Comparison of ENCODE assay signal across 1 cellular context in genomic region chr9:85884236-85884635, GRCh38.
TF ChIP-seq lines count a peak whose summit lies in the region.

No MANE protein-coding gene starts in this region.

TF ChIP-seq in WTC11, 78 proteins besides CTCF, POLR2A, EP300 and RAD21:
- TF ChIP-seq ERG (CRISPR knock-in tag; IDR thresholded peaks at IDR 0.05) (no peak), SMAD3 (CRISPR knock-in tag; IDR thresholded peaks at IDR 0.05; ENCODE audit: borderline replicate concordance) (no peak), ATF1 (CRISPR knock-in tag; IDR thresholded peaks at IDR 0.05) (no peak), ZNF219 (CRISPR knock-in tag; IDR thresholded peaks at IDR 0.05; ENCODE audit: borderline replicate concordance) (no peak), CREB1 (CRISPR knock-in tag; IDR thresholded peaks at IDR 0.05) (no peak), ZNF425 (CRISPR knock-in tag; conservative IDR thresholded peaks at IDR 0.05) (no peak), ZNF671 (CRISPR knock-in tag; IDR thresholded peaks at IDR 0.05) (no peak), KAT7 (CRISPR knock-in tag; IDR thresholded peaks at IDR 0.05; ENCODE audit: borderline replicate concordance) (no peak), ATF3 (CRISPR knock-in tag; conservative IDR thresholded peaks at IDR 0.05) (no peak), MAX (CRISPR knock-in tag; IDR thresholded peaks at IDR 0.05) (no peak), NFE2L1 (CRISPR knock-in tag; IDR thresholded peaks at IDR 0.05) (no peak), HMGA2 (CRISPR knock-in tag; IDR thresholded peaks at IDR 0.05) (no peak), FOXK1 (CRISPR knock-in tag; IDR thresholded peaks at IDR 0.05) (no peak), NR1H2 (CRISPR knock-in tag; IDR thresholded peaks at IDR 0.05) (no peak), MXD4 (CRISPR knock-in tag; IDR thresholded peaks at IDR 0.05; ENCODE audit: borderline replicate concordance) (no peak), IRF2 (CRISPR knock-in tag; IDR thresholded peaks at IDR 0.05; ENCODE audit: borderline replicate concordance, low read depth) (no peak), ZNF532 (CRISPR knock-in tag; IDR thresholded peaks at IDR 0.05; ENCODE audit: borderline replicate concordance) (no peak)
